Comparison of ENCODE assay signal across 25 cellular contexts in genomic region chr2:9153589-9153988, GRCh38. TPM values are rescaled to one million over a fixed set of nuclear protein-coding genes. Genes with fewer than 3 reads are reported as not detected.
DNase-seq lines count a peak whose midpoint lies in the region; ATAC-seq and TF ChIP-seq lines count a peak whose summit lies in the region.
"Had no signal": no experiment of that assay in that cellular context is flagged by ENCODE, and none has a peak within 500 bp of the region (broad histone marks: within the 10 kb centered on the region; RNA-seq: fewer than 3 reads in every experiment).

No MANE protein-coding gene starts in this region.

- H3K4me1 ChIP-seq in left ventricle myocardium inferior (peaks cover 11% of the 10 kb centered on the region), right cardiac atrium (ENCODE audit: control insufficient read depth, insufficient read depth, low read length) (no peaks in the 10 kb centered on the region), osteoblast (ENCODE audit: insufficient read depth, low read length) (no peaks in the 10 kb centered on the region)
- H3K4me1 ChIP-seq: adrenal gland, SJSA1 had no signal

- no peak for TF ChIP-seq CTCF in left ventricle myocardium inferior (IDR thresholded peaks at IDR 0.05; ENCODE audit: borderline replicate concordance)
- TF ChIP-seq CTCF in osteoblast (IDR thresholded peaks at IDR 0.05; ENCODE audit: extremely low read depth, low read depth, low read length), result no peak

- 88% methylated on average over 4 of the region's 4 CpGs for WGBS in right cardiac atrium

- no peak for ATAC-seq in right cardiac atrium
- no peak for ATAC-seq in left lobe of liver
- ATAC-seq: natural killer cell treated with Interleukin-12 subunit alpha and Interleukin-12 subunit beta and Interleukin-15 and Interleukin-18, amount 100 ng/mL, for 72 hours; stimulated activated memory B cell treated with anti-CD40 and anti-IgM and Interleukin-4, amounts not matched to agents 10 μg/mL and 1 μg/mL and 100 μg/mL, for 72 hours had no signal

- H3K9me3 ChIP-seq in left ventricle myocardium inferior (replicated peaks) (no peaks in the 10 kb centered on the region), right cardiac atrium (ENCODE audit: control insufficient read depth, low read length) (no peaks in the 10 kb centered on the region), osteoblast (ENCODE audit: low read depth, low read length) (no peaks in the 10 kb centered on the region)
- H3K9me3 ChIP-seq: adrenal gland, esophagus squamous epithelium, SJSA1, tibial nerve had no signal

- no peak for DNase-seq in left ventricle myocardium inferior
- DNase-seq in right cardiac atrium, result no peak
- DNase-seq in fibroblast of gingiva (ENCODE audit: low read depth), result peak; percentile 98
- peak; percentile 47 for DNase-seq in osteoblast (ENCODE audit: insufficient read length, low spot score, missing footprints)
- DNase-seq in NCI-H1092 treated with DMSO at 0.1 percent for 48 hours (lab: John Stamatoyannopoulos, UW), result no peak
- no peak for DNase-seq in left lobe of liver (ENCODE audit: low spot score)
- DNase-seq in hepatic stellate cell (ENCODE audit: low spot score), result no peak
- no peak for DNase-seq in central memory CD4-positive, alpha-beta T cell
- DNase-seq: 8988T; activated CD8-positive, alpha-beta memory T cell treated with anti-CD3 and anti-CD28 coated beads, Interleukin-2, amount 50 U/mL, for 48 hours; activated effector memory CD4-positive, alpha-beta T cell treated with Interleukin-2 at 50 U/mL for 16 hours; adrenal gland; caudate nucleus; esophagus squamous epithelium; head of caudate nucleus; NCI-H1417 treated with DMSO at 0.1 percent for 48 hours; NCI-H2171; OCI-M1; T-helper 2 cell had no signal

- H4K20me1 ChIP-seq in osteoblast (ENCODE audit: insufficient read depth, low read length), result no peaks in the 10 kb centered on the region
- H4K20me1 ChIP-seq: BLaER1 had no signal

- H3K4me2 ChIP-seq in osteoblast (ENCODE audit: insufficient read depth, low read length), result peak overlapping the region; percentile 68

- no peaks in the 10 kb centered on the region for H3K27me3 ChIP-seq in left ventricle myocardium inferior (ENCODE audit: low read depth)
- no peaks in the 10 kb centered on the region for H3K27me3 ChIP-seq in right cardiac atrium (ENCODE audit: control insufficient read depth, insufficient read depth)
- H3K27me3 ChIP-seq in osteoblast (ENCODE audit: insufficient read depth, low read length), result no peaks in the 10 kb centered on the region
- H3K27me3 ChIP-seq: adrenal gland, BLaER1, SJSA1, tibial nerve had no signal

- H3K4me3 ChIP-seq in left ventricle myocardium inferior, result no peak overlapping the region
- no peak overlapping the region for H3K4me3 ChIP-seq in right cardiac atrium (ENCODE audit: low read length)
- peak overlapping the region; percentile 5 for H3K4me3 ChIP-seq in osteoblast (ENCODE audit: insufficient read depth, low read length)
- H3K4me3 ChIP-seq: adrenal gland, BLaER1, esophagus squamous epithelium, SJSA1, tibial nerve had no signal

- H3K27ac ChIP-seq in left ventricle myocardium inferior (replicated peaks) (peak overlapping the region; percentile 13), right cardiac atrium (ENCODE audit: low read length) (no peak overlapping the region), osteoblast (ENCODE audit: low read depth, low read length) (no peak overlapping the region)
- H3K27ac ChIP-seq: adrenal gland, BLaER1, SJSA1, VCaP had no signal

- H3K79me2 ChIP-seq in osteoblast (ENCODE audit: insufficient read depth, low read length), result no peaks in the 10 kb centered on the region

- intact Hi-C loops in left ventricle myocardium inferior (cut with micrococcal nuclease) (no loop called here), right cardiac atrium (cut with DNase I) (loop anchor here in 1 of 4 donors (10.0 kb wide), 1 partner anchor 51 kb away; the partner anchor contains the start of gene ASAP2)

- H3K36me3 ChIP-seq in left ventricle myocardium inferior, result no peaks in the 10 kb centered on the region
- H3K36me3 ChIP-seq in osteoblast (ENCODE audit: insufficient read depth, low read length), result no peaks in the 10 kb centered on the region
- H3K36me3 ChIP-seq: adrenal gland, BLaER1, esophagus squamous epithelium, SJSA1, tibial nerve had no signal

- H2AFZ ChIP-seq in osteoblast (ENCODE audit: low read length), result peak overlapping the region; percentile 83

RNA-seq across cellular contexts. Expression of gene ASAP2, which starts 53.0 kb away (rescaled TPM):
- total RNA-seq in left ventricle myocardium inferior, result 10.0 TPM
- total RNA-seq in right cardiac atrium, result 10 to 100 TPM; 13.3 to 19.7 (median 16.0) TPM
- polyA plus RNA-seq in right cardiac atrium, result 9.2 TPM
- 56.0 and 66.2 TPM in 2 replicates for total RNA-seq in osteoblast
- 4.0 TPM for total RNA-seq in left lobe of liver
- total RNA-seq: natural killer cell treated with Interleukin-12 subunit alpha and Interleukin-12 subunit beta and Interleukin-15 and Interleukin-18, amount 100 ng/mL, for 72 hours had no signal

Comparison
In these comparisons a context has a peak if more than half of its experiments do, and no peak if none do; other contexts are left out.
1. DNase-seq: peak in fibroblast of gingiva (single experiment) and osteoblast (single experiment); none in left ventricle myocardium inferior (single experiment), right cardiac atrium (0 of 3), NCI-H1092 treated with DMSO at 0.1 percent for 48 hours (single experiment), left lobe of liver (single experiment), hepatic stellate cell (single experiment) and central memory CD4-positive, alpha-beta T cell (single experiment).